ENCODE assay signal across 23 cellular contexts in the genomic region with DNA sequence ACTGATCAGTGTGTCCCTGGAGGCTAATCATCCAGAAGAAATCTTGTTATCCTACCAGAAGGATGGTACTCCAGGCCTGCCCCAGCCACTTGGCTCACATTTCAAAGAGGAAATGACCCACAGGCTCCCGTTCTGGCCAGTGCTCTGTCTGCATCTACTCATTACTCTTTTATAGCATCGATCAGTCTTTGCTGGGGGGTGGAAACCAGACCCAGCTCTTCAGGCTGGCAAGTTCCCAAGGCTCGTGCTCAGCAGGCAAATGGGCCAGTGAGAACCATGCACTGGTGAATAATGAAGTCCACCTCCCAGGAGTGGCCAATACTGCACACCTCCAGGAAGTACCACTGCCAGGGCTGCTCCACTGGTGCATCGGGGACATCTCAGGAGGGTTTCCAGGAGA. TPM values are rescaled to one million over a fixed set of nuclear protein-coding genes. Genes with fewer than 3 reads are reported as not detected.
DNase-seq lines count a peak whose midpoint lies in the region; ATAC-seq and TF ChIP-seq lines count a peak whose summit lies in the region.
"Had no signal": no experiment of that assay in that cellular context is flagged by ENCODE, and none has a peak within 500 bp of the region (broad histone marks: within the 10 kb centered on the region; RNA-seq: fewer than 3 reads in every experiment).

No MANE protein-coding gene starts in this region.

- no peaks in the 10 kb centered on the region for H3K9me3 ChIP-seq in body of pancreas
- H3K9me3 ChIP-seq: Peyer's patch, tibial artery had no signal

- H3K4me3 ChIP-seq in body of pancreas = no peak overlapping the region
- H3K4me3 ChIP-seq: Peyer's patch, tibial artery had no signal

- peaks cover 5% of the 10 kb centered on the region for H3K4me1 ChIP-seq in body of pancreas
- H3K4me1 ChIP-seq: Peyer's patch, tibial artery had no signal

- TF ChIP-seq POLR2A in body of pancreas (IDR thresholded peaks at IDR 0.05) = no peak

- H3K27ac ChIP-seq in body of pancreas = no peak overlapping the region
- H3K27ac ChIP-seq: KMS-11, Peyer's patch, tibial artery had no signal

- ATAC-seq in body of pancreas = peak; percentile 55
- ATAC-seq in GM19351 (IDR thresholded peaks at IDR 0.05; ENCODE audit: unreplicated experiment) = no peak
- no peak for ATAC-seq in HG03280 (IDR thresholded peaks at IDR 0.05; ENCODE audit: unreplicated experiment)
- ATAC-seq: activated naive CD4-positive, alpha-beta T cell treated with anti-CD3 and anti-CD28 coated beads, Interleukin-2, amount 50 U/mL, for 72 hours; naive thymus-derived CD8-positive, alpha-beta T cell had no signal

- in situ Hi-C loops in G401 (cut with HindIII; ENCODE audit: low sequenced_read_pairs) = no loop called here

- no peaks in the 10 kb centered on the region for H3K36me3 ChIP-seq in body of pancreas (replicated peaks in 1 of 2; ENCODE audit: insufficient read depth in 1 of 2, low read depth in 2 of 2)
- H3K36me3 ChIP-seq: Peyer's patch, tibial artery had no signal

- DNase-seq in DMS153 (lab: John Stamatoyannopoulos, UW) (peak; percentile 58), G401 (ENCODE audit: low spot score) (peak; percentile 32), NCI-H2196 (lab: John Stamatoyannopoulos, UW; ENCODE audit: unreplicated experiment) (peak; percentile 48), body of pancreas (peak; percentile 15 to 33 (median 28)), kidney tubule cell (ENCODE audit: low spot score) (no peak)
- DNase-seq: activated CD4-positive, alpha-beta T cell treated with anti-CD3 and anti-CD28 coated beads for 48 hours; activated CD8-positive, alpha-beta memory T cell treated with anti-CD3 and anti-CD28 coated beads for 24 hours; CD8-positive, alpha-beta memory T cell; GDM1; kidney glomerular epithelial cell; naive thymus-derived CD8-positive, alpha-beta T cell; NCI-H1436 treated with DMSO at 0.1 percent for 48 hours; NCI-H2107; NCI-H69; Peyer's patch; SIG-M5; stimulated activated CD4-positive, alpha-beta T cell treated with anti-CD3 and anti-CD28 coated beads, Interleukin-4, amount 100 ng/mL, for 24 hours; SW 1271; tibial artery had no signal

- intact Hi-C loops in body of pancreas (cut with DNase I) = no loop called here

- no peak for TF ChIP-seq CTCF in body of pancreas (IDR thresholded peaks at IDR 0.05)

- H3K27me3 ChIP-seq in body of pancreas = no peaks in the 10 kb centered on the region
- H3K27me3 ChIP-seq: Peyer's patch had no signal

- 28 to 38% methylated on average over 3 to 4 of the region's 4 CpGs for WGBS in body of pancreas, 2 donors

RNA-seq across cellular contexts. Expression of a gene that starts 38.8 kb away (rescaled TPM):
- total RNA-seq in G401 (2014; rRNA removed; shearing (Covaris generic)) = not detected in 2 replicates
- 1 to 10 TPM in 1 of 2 donors, under 1 TPM in 1; 0.78 to 1.3 TPM for total RNA-seq in body of pancreas
- total RNA-seq: activated naive CD4-positive, alpha-beta T cell treated with anti-CD3 and anti-CD28 coated beads, Interleukin-2, amount 50 U/mL, for 72 hours; CD8-positive, alpha-beta memory T cell; naive thymus-derived CD8-positive, alpha-beta T cell had no signal
